Comparison of ENCODE assay signal across 12 cellular contexts in genomic region chr2:55011741-55012574, GRCh38. TPM values are rescaled to one million over a fixed set of nuclear protein-coding genes. Genes with fewer than 3 reads are reported as not detected.
DNase-seq lines count a peak whose midpoint lies in the region; ATAC-seq and TF ChIP-seq lines count a peak whose summit lies in the region.
"Had no signal": no experiment of that assay in that cellular context is flagged by ENCODE, and none has a peak within 500 bp of the region (broad histone marks: within the 10 kb centered on the region; RNA-seq: fewer than 3 reads in every experiment).

No MANE protein-coding gene starts in this region.

- peaks cover 2% of the 10 kb centered on the region; the same call in 1 of the 2 replicates for H3K36me3 ChIP-seq in Panc1 (ENCODE audit: control insufficient read depth, insufficient read depth, low read length)

- H3K9me3 ChIP-seq in Panc1 (ENCODE audit: control insufficient read depth, insufficient read depth, low read depth, low read length), result no peaks in the 10 kb centered on the region

- DNase-seq in DMS 273 (lab: John Stamatoyannopoulos, UW; ENCODE audit: unreplicated experiment) (peak; percentile 53), Panc1 (ENCODE audit: low read depth, low spot score) (no peak), foreskin keratinocyte (no peak), renal cortical epithelial cell (ENCODE audit: low read depth) (peak; percentile 73), GM13976 (ENCODE audit: low spot score) (no peak), COR-L47 (lab: John Stamatoyannopoulos, UW) (no peak)
- DNase-seq in stimulated activated CD4-positive, alpha-beta T cell treated with anti-CD3 and anti-CD28 coated beads, Interleukin-1b, Interleukin-23, amount 100 ng/mL, for 48 hours, result no peak
- DNase-seq: NCI-H1092 treated with DMSO at 0.1 percent for 48 hours; nucleus accumbens; Right ventricle myocardium superior; stimulated activated naive B cell treated with anti-CD40 and anti-IgM and Interleukin-4, amounts not matched to agents 10 μg/mL and 1 μg/mL and 100 μg/mL, for 72 hours had no signal

- POLR2A ChIA-PET in Panc1 (lab: Charles Lee), result interaction anchor here (0.6 to 1.0 kb wide), 2 partner anchors 39 to 162 kb away, joined by 3 to 13 read pairs; partner anchors contain the start of gene RTN4

- no peak for ATAC-seq in Panc1
- no peak for ATAC-seq in foreskin keratinocyte
- ATAC-seq in HG03469 (IDR thresholded peaks at IDR 0.05; ENCODE audit: unreplicated experiment), result no peak
- ATAC-seq: stimulated activated naive B cell treated with anti-CD40 and anti-IgM and Interleukin-4, amounts not matched to agents 10 μg/mL and 1 μg/mL and 100 μg/mL, for 72 hours had no signal

- peak overlapping the region; percentile 91 for H3K27ac ChIP-seq in Panc1 (ENCODE audit: low read length)
- peak overlapping the region; percentile 25 for H3K27ac ChIP-seq in foreskin keratinocyte

- H3K4me1 ChIP-seq in Panc1 (ENCODE audit: control insufficient read depth, insufficient read depth, low read length) (peaks cover 85% of the 10 kb centered on the region), foreskin keratinocyte (peaks cover 80% of the 10 kb centered on the region)

- in situ Hi-C loops in Panc1 (cut with HindIII; ENCODE audit: low pct_unique_long_range_greater_than_20kb, low sequenced_read_pairs) (no loop called here), GM13976 (cut with MboI; ENCODE audit: low sequenced_read_pairs, unreplicated experiment) (loop anchor here (10.0 kb wide), 1 partner anchor 153 kb away; no protein-coding TSS in a partner anchor)

- BruUV-seq in Panc1 (replicated peaks; lab: Mats Ljungman, UMichigan), result no TSS peak

- intact Hi-C loops in Panc1 (cut with micrococcal nuclease; ENCODE audit: unreplicated experiment), result loop anchor here (5.0 kb wide), 2 partner anchors 35 to 110 kb away; no protein-coding TSS in a partner anchor

- CTCF ChIA-PET in Panc1 (lab: Charles Lee), result interaction anchor here (0.6 kb wide), 1 partner anchor 162 kb away, joined by 4 read pairs; no protein-coding TSS in a partner anchor

- no peak overlapping the region; a peak in 2 of 4 replicates for H3K4me3 ChIP-seq in Panc1 (ENCODE audit: low read depth in 2 of 2, low read length in 2 of 2)

- no peaks in the 10 kb centered on the region for H3K27me3 ChIP-seq in Panc1 (ENCODE audit: control insufficient read depth, insufficient read depth, low read length)
- H3K27me3 ChIP-seq in foreskin keratinocyte, result no peaks in the 10 kb centered on the region

- TF ChIP-seq CTCF in Panc1 (IDR thresholded peaks at IDR 0.05), result no peak
- no peak for TF ChIP-seq CTCF in foreskin keratinocyte (conservative IDR thresholded peaks at IDR 0.05)
- no peak for TF ChIP-seq CTCF in GM13976 (IDR thresholded peaks at IDR 0.05; ENCODE audit: borderline replicate concordance, control extremely low read depth, extremely low read depth, insufficient read depth, missing control alignments)

RNA-seq across cellular contexts. Expression of gene RTN4, which starts 38.3 kb away (rescaled TPM):
- total RNA-seq in Panc1 (2021; ENCODE audit: unreplicated experiment), result 513 TPM
- polyA plus RNA-seq in Panc1 (2012; ENCODE audit: insufficient read length), result 447 TPM
- total RNA-seq in foreskin keratinocyte, result 271 and 333 TPM in 2 replicates
- polyA plus RNA-seq in foreskin keratinocyte, result 226 and 280 TPM in 2 replicates
- 168 and 604 TPM in 2 replicates for total RNA-seq in renal cortical epithelial cell

Comparison
In these comparisons a context has a peak if more than half of its experiments do, and no peak if none do; other contexts are left out.
1. DNase-seq: peak in DMS 273 (single experiment) and renal cortical epithelial cell (single experiment); none in Panc1 (single experiment), foreskin keratinocyte (0 of 2), GM13976 (single experiment), COR-L47 (single experiment) and stimulated activated CD4-positive, alpha-beta T cell treated with anti-CD3 and anti-CD28 coated beads, Interleukin-1b, Interleukin-23, amount 100 ng/mL, for 48 hours (single experiment).